ENCODE assay signal across 1 cellular context in the genomic region with DNA sequence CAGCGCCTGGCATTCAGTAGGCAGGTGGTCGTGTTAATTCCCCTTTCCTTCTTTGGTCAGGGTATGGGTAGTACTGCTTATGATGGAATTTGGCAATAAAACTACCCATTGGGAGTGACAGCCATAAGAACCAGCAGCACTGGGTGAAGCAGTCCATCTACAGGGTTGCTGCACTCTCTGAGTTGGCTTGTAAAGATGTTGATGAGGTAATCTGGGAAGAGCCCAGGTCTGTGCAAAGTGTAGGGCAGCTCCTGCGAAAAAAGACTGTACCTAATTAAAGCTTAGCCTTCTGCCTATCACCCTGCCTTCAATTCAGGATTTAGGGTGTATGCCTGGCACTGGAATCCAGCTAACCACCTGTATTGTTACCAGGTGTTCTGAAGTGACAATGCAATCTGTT.
TF ChIP-seq lines count a peak whose summit lies in the region.

No MANE protein-coding gene starts in this region.

TF ChIP-seq in HepG2, 621 proteins besides CTCF, POLR2A, EP300 and RAD21:
- TF ChIP-seq, protein P1, sequence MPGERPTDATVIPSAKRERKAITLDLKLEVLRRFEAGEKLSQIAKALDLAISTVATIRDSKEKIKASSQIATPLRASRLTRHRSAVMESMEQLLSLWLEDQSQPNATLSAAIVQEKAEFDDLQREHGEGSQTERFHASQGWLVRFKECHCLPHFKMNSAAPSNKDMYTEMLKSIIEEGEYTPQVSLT (CRISPR knock-in tag; IDR thresholded peaks at IDR 0.05; ENCODE audit: borderline replicate concordance, low read depth), result no peak
- TF ChIP-seq TFAP4 (IDR thresholded peaks at IDR 0.05; ENCODE audit: borderline replicate concordance, low read depth) (no peak), ZNF383 (CRISPR knock-in tag; IDR thresholded peaks at IDR 0.05; ENCODE audit: borderline replicate concordance) (no peak), NBN (conservative IDR thresholded peaks at IDR 0.05) (no peak), NFE2L2 (IDR thresholded peaks at IDR 0.05; ENCODE audit: low read length) (no peak), MLX (CRISPR knock-in tag; IDR thresholded peaks at IDR 0.05) (no peak), ZKSCAN1 (IDR thresholded peaks at IDR 0.05; ENCODE audit: low read length) (no peak), TCF7 (IDR thresholded peaks at IDR 0.05; ENCODE audit: low read depth) (no peak), ZFP36L1 (CRISPR knock-in tag; IDR thresholded peaks at IDR 0.05) (no peak), NFE2L1 (CRISPR knock-in tag; IDR thresholded peaks at IDR 0.05; ENCODE audit: borderline replicate concordance) (no peak), ZNF709 (CRISPR knock-in tag; IDR thresholded peaks at IDR 0.05) (no peak), YY1 (IDR thresholded peaks at IDR 0.05; ENCODE audit: insufficient read depth, insufficient replicate concordance, low read depth, low read length) (no peak), ZNF839 (CRISPR knock-in tag; IDR thresholded peaks at IDR 0.05; ENCODE audit: borderline replicate concordance) (no peak)
